In genomic region chr17:50161023-50161910, GRCh38 we compare ENCODE assay signal across 8 cellular contexts. TPM values are rescaled to one million over a fixed set of nuclear protein-coding genes. Genes with fewer than 3 reads are reported as not detected.
DNase-seq lines count a peak whose midpoint lies in the region; ATAC-seq, FAIRE-seq and TF ChIP-seq lines count a peak whose summit lies in the region.

No MANE protein-coding gene starts in this region.

- H4K20me1 ChIP-seq in OCI-LY3 (ENCODE audit: insufficient read depth, low read length), result no peaks in the 10 kb centered on the region

- peak overlapping the region; percentile 91 for H3K4me2 ChIP-seq in OCI-LY3 (ENCODE audit: low read length)

- no peaks in the 10 kb centered on the region for H3K9me3 Mint-ChIP-seq in IgD-negative memory B cell

- H3K27ac Mint-ChIP-seq in IgD-negative memory B cell, result peak overlapping the region; percentile 1 to 46 (median 31)

- H3K27me3 Mint-ChIP-seq in IgD-negative memory B cell, result no peaks in the 10 kb centered on the region

- H3K4me3 ChIP-seq in OCI-LY3 (ENCODE audit: low read length) (peak overlapping the region; percentile 78), epithelial cell of proximal tubule (ENCODE audit: low read depth, low read length) (peak overlapping the region; percentile 67), mucosa of rectum (ENCODE audit: low read length in 2 of 2) (peak overlapping the region; percentile 74 to 83)

- H3K4me3 Mint-ChIP-seq in IgD-negative memory B cell, result peak overlapping the region; percentile 54 to 88 (median 76)

- H3K27me3 ChIP-seq in OCI-LY3 (ENCODE audit: low read depth, low read length) (no peaks in the 10 kb centered on the region), mucosa of rectum (ENCODE audit: control insufficient read depth in 2 of 2, insufficient read depth in 2 of 2, low read length in 2 of 2) (no peaks in the 10 kb centered on the region)

- DNase-seq in D721Med (ENCODE audit: insufficient read length, low spot score), result peak; percentile 100
- DNase-seq in activated T-cell treated with anti-CD3 and anti-CD28 coated beads for 1 hour (ENCODE audit: low read depth), result peak; percentile 94
- no peak for DNase-seq in epithelial cell of proximal tubule (ENCODE audit: low read depth)
- DNase-seq in stimulated activated CD8-positive, alpha-beta memory T cell treated with anti-CD3 and anti-CD28 coated beads, Interleukin-4, amount 100 ng/mL, for 24 hours (ENCODE audit: low read depth), result peak; percentile 91

- H3K4me1 Mint-ChIP-seq in IgD-negative memory B cell, result peaks cover 21 to 31% (median 28%) of the 10 kb centered on the region in 3 donors

- peak; percentile 77 for ATAC-seq in GM21423 (IDR thresholded peaks at IDR 0.05; ENCODE audit: unreplicated experiment)

- H3K9me3 ChIP-seq in OCI-LY3 (ENCODE audit: insufficient read depth, low read length) (no peaks in the 10 kb centered on the region), mucosa of rectum (ENCODE audit: control insufficient read depth in 2 of 2, low read length in 2 of 2) (no peaks in the 10 kb centered on the region)

- FAIRE-seq in D721Med (lab: Jason Lieb, UNC), result no peak

- H3K79me2 ChIP-seq in OCI-LY3 (ENCODE audit: low read length), result no peaks in the 10 kb centered on the region

- H3K4me1 ChIP-seq in OCI-LY3 (ENCODE audit: low read length), result peaks cover 40% of the 10 kb centered on the region
- peaks cover 13 to 15% of the 10 kb centered on the region in 2 donors for H3K4me1 ChIP-seq in mucosa of rectum (ENCODE audit: control insufficient read depth in 2 of 2, insufficient read depth in 2 of 2, low read length in 2 of 2)

- H3K36me3 ChIP-seq in OCI-LY3 (replicated peaks; ENCODE audit: low read depth, low read length) (no peaks in the 10 kb centered on the region), mucosa of rectum (ENCODE audit: control insufficient read depth in 2 of 2, insufficient read depth in 2 of 2, low read length in 2 of 2) (no peaks in the 10 kb centered on the region)

- TF ChIP-seq CTCF in D721Med (IDR thresholded peaks at IDR 0.05; ENCODE audit: insufficient read depth, missing control alignments), result peak; percentile 98
- peak; percentile 86 for TF ChIP-seq CTCF in OCI-LY3 (IDR thresholded peaks at IDR 0.05; ENCODE audit: low read depth, low read length)
- peak; percentile 80 for TF ChIP-seq CTCF in epithelial cell of proximal tubule (conservative IDR thresholded peaks at IDR 0.05; ENCODE audit: low read depth, low read length)

- peak overlapping the region; percentile 16; the same call in 1 of the 2 replicates for H2AFZ ChIP-seq in OCI-LY3 (ENCODE audit: low read depth, low read length)

- no peaks in the 10 kb centered on the region for H3K36me3 Mint-ChIP-seq in IgD-negative memory B cell

- H3K9ac ChIP-seq in OCI-LY3 (ENCODE audit: low read length), result peak overlapping the region; percentile 67
- peak overlapping the region; percentile 70 to 72 for H3K9ac ChIP-seq in mucosa of rectum (ENCODE audit: low read depth in 1 of 2, low read length in 2 of 2)

- no peak overlapping the region for H3K27ac ChIP-seq in OCI-LY3 (ENCODE audit: low read length)
- H3K27ac ChIP-seq in mucosa of rectum (ENCODE audit: low read depth in 2 of 2, low read length in 2 of 2), result peak overlapping the region; percentile 20 to 61

RNA-seq across cellular contexts. Expression of gene SGCA, which starts 4.5 kb away (rescaled TPM):
- 2.9 TPM for polyA plus RNA-seq in IgD-negative memory B cell
- total RNA-seq in epithelial cell of proximal tubule, result 0.69 TPM in 1 of 2 replicates, not detected in the other

RNA-seq across cellular contexts. Expression of gene PPP1R9B, which starts 10.8 kb away (rescaled TPM):
- 4.2 TPM for polyA plus RNA-seq in IgD-negative memory B cell
- total RNA-seq in epithelial cell of proximal tubule, result 32.9 and 33.8 TPM in 2 replicates

RNA-seq across cellular contexts. Expression of gene SAMD14, which starts 31.3 kb away (rescaled TPM):
- 0.15 TPM for polyA plus RNA-seq in IgD-negative memory B cell
- total RNA-seq in epithelial cell of proximal tubule, result 2.9 and 11.5 TPM in 2 replicates

RNA-seq across cellular contexts. Expression of gene COL1A1, which starts 40.2 kb away (rescaled TPM):
- 0.74 TPM for polyA plus RNA-seq in IgD-negative memory B cell
- 13.9 and 105 TPM in 2 replicates for total RNA-seq in epithelial cell of proximal tubule
